ENCODE assay signal across 16 cellular contexts in the genomic region with DNA sequence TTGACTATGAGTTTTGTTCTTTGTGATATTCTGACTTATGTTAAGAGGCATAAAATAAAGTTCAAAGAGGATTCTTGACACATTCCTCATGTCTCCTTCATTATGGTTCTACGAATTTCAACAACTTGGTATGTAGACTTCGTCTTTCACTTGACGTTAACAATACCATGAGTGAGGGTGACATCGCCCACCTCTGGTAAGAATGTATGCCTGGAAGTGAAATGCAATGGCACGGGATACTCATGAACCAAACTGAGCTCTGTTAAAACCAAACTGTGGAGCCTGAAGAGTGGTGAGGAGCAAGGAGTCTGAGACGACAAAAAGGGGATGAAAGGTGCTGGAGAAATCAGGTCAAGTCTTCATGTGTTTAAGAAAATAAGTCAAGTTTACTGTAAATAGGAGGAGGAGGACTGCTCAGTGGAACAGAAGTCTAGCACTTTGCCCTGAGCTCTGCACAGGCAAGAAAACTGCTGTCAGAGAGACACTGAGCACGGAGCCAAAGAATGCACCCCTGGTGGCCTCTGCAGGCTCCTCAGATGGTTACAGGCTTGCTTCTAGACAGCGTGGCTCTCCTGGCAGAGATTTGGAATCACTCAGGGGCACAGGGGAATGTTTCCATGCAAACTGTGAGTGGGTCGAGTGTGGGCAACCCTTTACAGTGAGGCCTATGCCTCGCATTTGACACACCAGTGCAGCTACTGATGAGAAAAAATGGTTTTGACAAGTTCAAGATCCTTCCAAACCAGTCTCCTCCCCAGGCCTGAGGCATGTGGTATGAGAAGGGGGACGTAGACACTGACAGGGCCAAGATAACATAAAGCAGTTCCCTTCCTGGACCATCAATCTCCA.
"Had no signal": no experiment of that assay in that cellular context is flagged by ENCODE, and none has a peak within 500 bp of the region (broad histone marks: within the 10 kb centered on the region; RNA-seq: fewer than 3 reads in every experiment).

No MANE protein-coding gene starts in this region.

- ATAC-seq: effector memory CD8-positive, alpha-beta T cell; foreskin keratinocyte; left lung; naive thymus-derived CD8-positive, alpha-beta T cell; stimulated activated memory B cell treated with anti-CD40 and anti-IgM and Interleukin-4, amounts not matched to agents 10 μg/mL and 1 μg/mL and 100 μg/mL, for 72 hours had no signal

- DNase-seq: activated CD4-positive, alpha-beta memory T cell treated with anti-CD3 and anti-CD28 coated beads for 36 hours; activated T-cell treated with anti-CD3 and anti-CD28 coated beads for 4 hours; dermis blood vessel endothelial cell; effector memory CD8-positive, alpha-beta T cell; foreskin keratinocyte; glutamatergic neuron; left lung; naive thymus-derived CD8-positive, alpha-beta T cell; ovary; sigmoid colon; spleen; stimulated activated CD4-positive, alpha-beta T cell treated with anti-CD3 and anti-CD28 coated beads, Interleukin-4, amount 100 ng/mL, for 4 hours; T-helper 2 cell; thyroid gland; WERI-Rb-1 had no signal

- H3K36me3 ChIP-seq: left lung, ovary, sigmoid colon, spleen, thyroid gland, WERI-Rb-1 had no signal

- H3K27ac ChIP-seq: foreskin keratinocyte, left lung, ovary, sigmoid colon, spleen, thyroid gland, WERI-Rb-1 had no signal

- H3K4me1 ChIP-seq: foreskin keratinocyte, left lung, spleen, thyroid gland had no signal

- H3K27me3 ChIP-seq: foreskin keratinocyte, ovary, sigmoid colon, spleen, thyroid gland had no signal

- H3K9me3 ChIP-seq: left lung, ovary, sigmoid colon, thyroid gland had no signal

- H3K4me3 ChIP-seq: left lung, ovary, sigmoid colon, spleen, thyroid gland had no signal
